20 cellular contexts compared by ENCODE assay signal in genomic region chr5:133274597-133274935, GRCh38.
DNase-seq lines count a peak whose midpoint lies in the region; ATAC-seq and TF ChIP-seq lines count a peak whose summit lies in the region.
"Had no signal": no experiment of that assay in that cellular context is flagged by ENCODE, and none has a peak within 500 bp of the region (broad histone marks: within the 10 kb centered on the region; RNA-seq: fewer than 3 reads in every experiment).

No MANE protein-coding gene starts in this region.

- no peaks in the 10 kb centered on the region for H3K27me3 ChIP-seq in left lung
- H3K27me3 ChIP-seq: esophagus squamous epithelium, heart right ventricle, spleen, uterus had no signal

- intact Hi-C loops in left lung (cut with DNase I), result no loop called here

- no peak for TF ChIP-seq CTCF in left lung (IDR thresholded peaks at IDR 0.05)

- no peak for TF ChIP-seq EP300 in Ishikawa (IDR thresholded peaks at IDR 0.05; ENCODE audit: borderline replicate concordance)

- H3K27ac ChIP-seq in left lung, result no peak overlapping the region
- H3K27ac ChIP-seq: esophagus squamous epithelium, heart right ventricle, SK-N-MC, spleen, uterus had no signal

- no peaks in the 10 kb centered on the region for H3K4me1 ChIP-seq in left lung
- H3K4me1 ChIP-seq: esophagus squamous epithelium, heart right ventricle, spleen, uterus had no signal

- H3K4me3 ChIP-seq in left lung, result no peak overlapping the region
- H3K4me3 ChIP-seq: esophagus squamous epithelium, heart right ventricle, SK-N-MC, spleen, uterus had no signal

- no peaks in the 10 kb centered on the region for H3K36me3 ChIP-seq in left lung
- H3K36me3 ChIP-seq: esophagus squamous epithelium, heart right ventricle, spleen, uterus had no signal

- ATAC-seq in left lung (peak; percentile 31), HG03439 (IDR thresholded peaks at IDR 0.05; ENCODE audit: unreplicated experiment) (no peak), GM18498 (IDR thresholded peaks at IDR 0.05; ENCODE audit: unreplicated experiment) (no peak)
- ATAC-seq: heart right ventricle had no signal

- TF ChIP-seq RAD21 in Ishikawa (IDR thresholded peaks at IDR 0.05; ENCODE audit: low read depth), result no peak

- H3K9me3 ChIP-seq in left lung, result no peaks in the 10 kb centered on the region
- H3K9me3 ChIP-seq: esophagus squamous epithelium, heart right ventricle, spleen, uterus had no signal

- DNase-seq in DMS53 treated with DMSO at 0.1 percent for 48 hours (lab: John Stamatoyannopoulos, UW; ENCODE audit: unreplicated experiment) (peak; percentile 71), SHP77 treated with DMSO at 0.1 percent for 48 hours (lab: John Stamatoyannopoulos, UW) (peak; percentile 59), left lung (no peak), NOMO-1 treated with dmso at 0.1 percent for 144 hours (lab: John Stamatoyannopoulos, UW; ENCODE audit: unreplicated experiment) (no peak)
- no peak for DNase-seq in stimulated activated CD8-positive, alpha-beta memory T cell treated with anti-CD3 and anti-CD28 coated beads, Interleukin-4, amount 100 ng/mL, for 48 hours
- DNase-seq: activated effector memory CD4-positive, alpha-beta T cell treated with Interleukin-2 at 50 U/mL for 16 hours; CD8-positive, alpha-beta memory T cell; central memory CD4-positive, alpha-beta T cell; esophagus squamous epithelium; heart right ventricle; HFFc6; mammary epithelial cell; naive B cell; spleen; substantia nigra; uterus had no signal

TF ChIP-seq in Ishikawa, 13 proteins besides CTCF, POLR2A, EP300 and RAD21:
- no peak for TF ChIP-seq TAF1 (IDR thresholded peaks at IDR 0.05; ENCODE audit: low read depth)
- TF ChIP-seq, protein P1, sequence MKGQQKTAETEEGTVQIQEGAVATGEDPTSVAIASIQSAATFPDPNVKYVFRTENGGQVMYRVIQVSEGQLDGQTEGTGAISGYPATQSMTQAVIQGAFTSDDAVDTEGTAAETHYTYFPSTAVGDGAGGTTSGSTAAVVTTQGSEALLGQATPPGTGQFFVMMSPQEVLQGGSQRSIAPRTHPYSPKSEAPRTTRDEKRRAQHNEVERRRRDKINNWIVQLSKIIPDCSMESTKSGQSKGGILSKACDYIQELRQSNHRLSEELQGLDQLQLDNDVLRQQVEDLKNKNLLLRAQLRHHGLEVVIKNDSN (IDR thresholded peaks at IDR 0.05), result peak; percentile 77

Comparison
In these comparisons a context has a peak if more than half of its experiments do, and no peak if none do; other contexts are left out.
1. DNase-seq: peak in DMS53 treated with DMSO at 0.1 percent for 48 hours (single experiment) and SHP77 treated with DMSO at 0.1 percent for 48 hours (single experiment); none in left lung (0 of 2), NOMO-1 treated with dmso at 0.1 percent for 144 hours (single experiment) and stimulated activated CD8-positive, alpha-beta memory T cell treated with anti-CD3 and anti-CD28 coated beads, Interleukin-4, amount 100 ng/mL, for 48 hours (single experiment).